20 cellular contexts compared by ENCODE assay signal in genomic region chr10:79394631-79395030, GRCh38.
"Had no signal": no experiment of that assay in that cellular context is flagged by ENCODE, and none has a peak within 500 bp of the region (broad histone marks: within the 10 kb centered on the region; RNA-seq: fewer than 3 reads in every experiment).

No MANE protein-coding gene starts in this region.

- H3K27me3 Mint-ChIP-seq: stimulated activated memory B cell treated with anti-CD40 and anti-IgM and Interleukin-4, amounts not matched to agents 10 μg/mL and 1 μg/mL and 100 μg/mL, for 72 hours had no signal

- H3K9me3 ChIP-seq: breast epithelium, stomach, thoracic aorta, upper lobe of left lung had no signal

- H3K27ac Mint-ChIP-seq: activated naive CD8-positive, alpha-beta T cell treated with anti-CD3 and anti-CD28 coated beads for 36 hours; naive thymus-derived CD4-positive, alpha-beta T cell; progenitor cell of endocrine pancreas; stimulated activated memory B cell treated with anti-CD40 and anti-IgM and Interleukin-4, amounts not matched to agents 10 μg/mL and 1 μg/mL and 100 μg/mL, for 72 hours; WTC11 had no signal

- H3K27ac ChIP-seq: breast epithelium, foreskin keratinocyte, thoracic aorta, upper lobe of left lung had no signal

- H3K4me3 ChIP-seq: breast epithelium, lung, skin epidermis, stomach, thoracic aorta, upper lobe of left lung had no signal

- H3K27me3 ChIP-seq: breast epithelium, stomach, upper lobe of left lung had no signal

- DNase-seq: activated naive CD4-positive, alpha-beta T cell treated with Interleukin-2 at 50 U/mL for 16 hours; activated naive CD8-positive, alpha-beta T cell treated with anti-CD3 and anti-CD28 coated beads for 36 hours; activated T-cell treated with anti-CD3 and anti-CD28 coated beads, Interleukin-2, amount 50 U/mL, for 4 hours; cerebellar nuclear complex; effector CD8-positive, alpha-beta T cell; erythroblast; foreskin keratinocyte; hippocampal formation; naive thymus-derived CD4-positive, alpha-beta T cell; stimulated activated CD4-positive, alpha-beta T cell treated with anti-CD3 and anti-CD28 coated beads, Interleukin-2, amount 100 ng/mL, for 24 hours; stomach; T-helper 9 cell had no signal

- ATAC-seq: activated T-cell treated with anti-CD3 and anti-CD28 coated beads, Interleukin-2, amount 50 U/mL, for 4 hours; foreskin keratinocyte; naive thymus-derived CD4-positive, alpha-beta T cell; stimulated activated memory B cell treated with anti-CD40 and anti-IgM and Interleukin-4, amounts not matched to agents 10 μg/mL and 1 μg/mL and 100 μg/mL, for 72 hours; WTC11 had no signal

- H3K4me1 ChIP-seq: foreskin keratinocyte had no signal

- H3K36me3 Mint-ChIP-seq: activated naive CD8-positive, alpha-beta T cell treated with anti-CD3 and anti-CD28 coated beads for 36 hours; naive thymus-derived CD4-positive, alpha-beta T cell; stimulated activated memory B cell treated with anti-CD40 and anti-IgM and Interleukin-4, amounts not matched to agents 10 μg/mL and 1 μg/mL and 100 μg/mL, for 72 hours; WTC11 had no signal

- H3K4me3 Mint-ChIP-seq: activated naive CD8-positive, alpha-beta T cell treated with anti-CD3 and anti-CD28 coated beads for 36 hours; activated T-cell treated with anti-CD3 and anti-CD28 coated beads, Interleukin-2, amount 50 U/mL, for 4 hours; naive thymus-derived CD4-positive, alpha-beta T cell; stimulated activated memory B cell treated with anti-CD40 and anti-IgM and Interleukin-4, amounts not matched to agents 10 μg/mL and 1 μg/mL and 100 μg/mL, for 72 hours; WTC11 had no signal

- H3K9me3 Mint-ChIP-seq: activated naive CD8-positive, alpha-beta T cell treated with anti-CD3 and anti-CD28 coated beads for 36 hours; activated T-cell treated with anti-CD3 and anti-CD28 coated beads, Interleukin-2, amount 50 U/mL, for 4 hours; naive thymus-derived CD4-positive, alpha-beta T cell; stimulated activated memory B cell treated with anti-CD40 and anti-IgM and Interleukin-4, amounts not matched to agents 10 μg/mL and 1 μg/mL and 100 μg/mL, for 72 hours; WTC11 had no signal

- H3K4me1 Mint-ChIP-seq: activated naive CD8-positive, alpha-beta T cell treated with anti-CD3 and anti-CD28 coated beads for 36 hours had no signal
